ENCODE assay signal across 2 cellular contexts in the genomic region with DNA sequence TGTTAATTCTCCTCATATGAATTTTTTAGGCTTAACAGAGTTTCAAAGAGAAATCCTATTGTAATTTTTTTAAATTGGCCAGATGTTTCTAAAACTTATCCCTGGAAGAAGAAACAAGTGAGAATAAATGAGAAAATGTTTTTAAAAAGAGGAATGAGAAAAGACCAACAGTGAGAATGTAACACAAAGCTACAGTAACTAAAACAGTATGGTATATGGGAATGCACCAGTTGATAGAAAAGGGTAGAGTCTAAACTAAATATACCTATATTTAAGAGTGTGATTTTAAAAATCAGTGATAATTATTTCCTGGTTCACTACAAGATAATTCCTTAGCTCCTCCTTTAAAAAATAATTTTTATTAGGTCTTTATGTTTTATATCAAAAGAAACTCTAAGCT.
A peak's percentile ranks its signal among the peaks of the same experiment; 100 is the strongest.
TF ChIP-seq lines count a peak whose summit lies in the region.

No MANE protein-coding gene starts in this region.

TF ChIP-seq in SK-N-SH treated with all-trans-retinoic acid at 6 μM for 48 hours, 23 proteins besides CTCF, POLR2A, EP300 and RAD21 (continued from another document):
- TF ChIP-seq, protein P1, sequence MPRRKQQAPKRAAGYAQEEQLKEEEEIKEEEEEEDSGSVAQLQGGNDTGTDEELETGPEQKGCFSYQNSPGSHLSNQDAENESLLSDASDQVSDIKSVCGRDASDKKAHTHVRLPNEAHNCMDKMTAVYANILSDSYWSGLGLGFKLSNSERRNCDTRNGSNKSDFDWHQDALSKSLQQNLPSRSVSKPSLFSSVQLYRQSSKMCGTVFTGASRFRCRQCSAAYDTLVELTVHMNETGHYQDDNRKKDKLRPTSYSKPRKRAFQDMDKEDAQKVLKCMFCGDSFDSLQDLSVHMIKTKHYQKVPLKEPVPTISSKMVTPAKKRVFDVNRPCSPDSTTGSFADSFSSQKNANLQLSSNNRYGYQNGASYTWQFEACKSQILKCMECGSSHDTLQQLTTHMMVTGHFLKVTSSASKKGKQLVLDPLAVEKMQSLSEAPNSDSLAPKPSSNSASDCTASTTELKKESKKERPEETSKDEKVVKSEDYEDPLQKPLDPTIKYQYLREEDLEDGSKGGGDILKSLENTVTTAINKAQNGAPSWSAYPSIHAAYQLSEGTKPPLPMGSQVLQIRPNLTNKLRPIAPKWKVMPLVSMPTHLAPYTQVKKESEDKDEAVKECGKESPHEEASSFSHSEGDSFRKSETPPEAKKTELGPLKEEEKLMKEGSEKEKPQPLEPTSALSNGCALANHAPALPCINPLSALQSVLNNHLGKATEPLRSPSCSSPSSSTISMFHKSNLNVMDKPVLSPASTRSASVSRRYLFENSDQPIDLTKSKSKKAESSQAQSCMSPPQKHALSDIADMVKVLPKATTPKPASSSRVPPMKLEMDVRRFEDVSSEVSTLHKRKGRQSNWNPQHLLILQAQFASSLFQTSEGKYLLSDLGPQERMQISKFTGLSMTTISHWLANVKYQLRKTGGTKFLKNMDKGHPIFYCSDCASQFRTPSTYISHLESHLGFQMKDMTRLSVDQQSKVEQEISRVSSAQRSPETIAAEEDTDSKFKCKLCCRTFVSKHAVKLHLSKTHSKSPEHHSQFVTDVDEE (CRISPR knock-in tag; IDR thresholded peaks at IDR 0.05): no peak
- TF ChIP-seq, protein P2, sequence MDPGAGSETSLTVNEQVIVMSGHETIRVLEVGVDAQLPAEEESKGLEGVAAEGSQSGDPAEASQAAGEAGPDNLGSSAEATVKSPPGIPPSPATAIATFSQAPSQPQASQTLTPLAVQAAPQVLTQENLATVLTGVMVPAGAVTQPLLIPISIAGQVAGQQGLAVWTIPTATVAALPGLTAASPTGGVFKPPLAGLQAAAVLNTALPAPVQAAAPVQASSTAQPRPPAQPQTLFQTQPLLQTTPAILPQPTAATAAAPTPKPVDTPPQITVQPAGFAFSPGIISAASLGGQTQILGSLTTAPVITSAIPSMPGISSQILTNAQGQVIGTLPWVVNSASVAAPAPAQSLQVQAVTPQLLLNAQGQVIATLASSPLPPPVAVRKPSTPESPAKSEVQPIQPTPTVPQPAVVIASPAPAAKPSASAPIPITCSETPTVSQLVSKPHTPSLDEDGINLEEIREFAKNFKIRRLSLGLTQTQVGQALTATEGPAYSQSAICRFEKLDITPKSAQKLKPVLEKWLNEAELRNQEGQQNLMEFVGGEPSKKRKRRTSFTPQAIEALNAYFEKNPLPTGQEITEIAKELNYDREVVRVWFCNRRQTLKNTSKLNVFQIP (CRISPR knock-in tag; IDR thresholded peaks at IDR 0.05; ENCODE audit: borderline replicate concordance, low read depth): no peak
- TF ChIP-seq RARB (CRISPR knock-in tag; IDR thresholded peaks at IDR 0.05): no peak
- no peak for TF ChIP-seq CSDC2 (CRISPR knock-in tag; IDR thresholded peaks at IDR 0.05)
- TF ChIP-seq GLIS3 (CRISPR knock-in tag; IDR thresholded peaks at IDR 0.05): no peak
- no peak for TF ChIP-seq TOX (CRISPR knock-in tag; IDR thresholded peaks at IDR 0.05; ENCODE audit: borderline replicate concordance)
- TF ChIP-seq ZNF8 (CRISPR knock-in tag; IDR thresholded peaks at IDR 0.05): no peak
TF ChIP-seq in SK-N-SH treated with all-trans-retinoic acid at 6 μM for 48 hours: peak in this region for 0.

TF ChIP-seq in HEK293, 187 proteins besides CTCF, POLR2A, EP300 and RAD21 (continued from another document):
- TF ChIP-seq, protein P3, sequence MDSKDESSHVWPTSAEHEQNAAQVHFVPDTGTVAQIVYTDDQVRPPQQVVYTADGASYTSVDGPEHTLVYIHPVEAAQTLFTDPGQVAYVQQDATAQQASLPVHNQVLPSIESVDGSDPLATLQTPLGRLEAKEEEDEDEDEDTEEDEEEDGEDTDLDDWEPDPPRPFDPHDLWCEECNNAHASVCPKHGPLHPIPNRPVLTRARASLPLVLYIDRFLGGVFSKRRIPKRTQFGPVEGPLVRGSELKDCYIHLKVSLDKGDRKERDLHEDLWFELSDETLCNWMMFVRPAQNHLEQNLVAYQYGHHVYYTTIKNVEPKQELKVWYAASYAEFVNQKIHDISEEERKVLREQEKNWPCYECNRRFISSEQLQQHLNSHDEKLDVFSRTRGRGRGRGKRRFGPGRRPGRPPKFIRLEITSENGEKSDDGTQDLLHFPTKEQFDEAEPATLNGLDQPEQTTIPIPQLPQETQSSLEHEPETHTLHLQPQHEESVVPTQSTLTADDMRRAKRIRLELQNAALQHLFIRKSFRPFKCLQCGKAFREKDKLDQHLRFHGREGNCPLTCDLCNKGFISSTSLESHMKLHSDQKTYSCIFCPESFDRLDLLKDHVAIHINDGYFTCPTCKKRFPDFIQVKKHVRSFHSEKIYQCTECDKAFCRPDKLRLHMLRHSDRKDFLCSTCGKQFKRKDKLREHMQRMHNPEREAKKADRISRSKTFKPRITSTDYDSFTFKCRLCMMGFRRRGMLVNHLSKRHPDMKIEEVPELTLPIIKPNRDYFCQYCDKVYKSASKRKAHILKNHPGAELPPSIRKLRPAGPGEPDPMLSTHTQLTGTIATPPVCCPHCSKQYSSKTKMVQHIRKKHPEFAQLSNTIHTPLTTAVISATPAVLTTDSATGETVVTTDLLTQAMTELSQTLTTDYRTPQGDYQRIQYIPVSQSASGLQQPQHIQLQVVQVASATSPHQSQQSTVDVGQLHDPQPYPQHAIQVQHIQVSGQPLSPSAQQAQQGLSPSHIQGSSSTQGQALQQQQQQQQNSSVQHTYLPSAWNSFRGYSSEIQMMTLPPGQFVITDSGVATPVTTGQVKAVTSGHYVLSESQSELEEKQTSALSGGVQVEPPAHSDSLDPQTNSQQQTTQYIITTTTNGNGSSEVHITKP (tag by site-specific recombination; IDR thresholded peaks at IDR 0.05): no peak
- TF ChIP-seq ZNF169 (tag by site-specific recombination; IDR thresholded peaks at IDR 0.05) (no peak), SETDB1 (IDR thresholded peaks at IDR 0.05; ENCODE audit: insufficient read length, low read length) (peak; percentile 52), SCRT2 (tag by site-specific recombination; IDR thresholded peaks at IDR 0.05) (peak; percentile 41; the same call in 1 of the 2 replicates), RBAK (tag by site-specific recombination; IDR thresholded peaks at IDR 0.05) (no peak), ZNF157 (tag by site-specific recombination; IDR thresholded peaks at IDR 0.05) (no peak), ZNF561 (tag by site-specific recombination; IDR thresholded peaks at IDR 0.05; ENCODE audit: borderline replicate concordance) (no peak), ZNF529 (tag by site-specific recombination; IDR thresholded peaks at IDR 0.05; ENCODE audit: insufficient replicate concordance) (no peak), BCL11A (tag by site-specific recombination; IDR thresholded peaks at IDR 0.05; ENCODE audit: low read depth) (no peak)
- TF ChIP-seq, protein P4, sequence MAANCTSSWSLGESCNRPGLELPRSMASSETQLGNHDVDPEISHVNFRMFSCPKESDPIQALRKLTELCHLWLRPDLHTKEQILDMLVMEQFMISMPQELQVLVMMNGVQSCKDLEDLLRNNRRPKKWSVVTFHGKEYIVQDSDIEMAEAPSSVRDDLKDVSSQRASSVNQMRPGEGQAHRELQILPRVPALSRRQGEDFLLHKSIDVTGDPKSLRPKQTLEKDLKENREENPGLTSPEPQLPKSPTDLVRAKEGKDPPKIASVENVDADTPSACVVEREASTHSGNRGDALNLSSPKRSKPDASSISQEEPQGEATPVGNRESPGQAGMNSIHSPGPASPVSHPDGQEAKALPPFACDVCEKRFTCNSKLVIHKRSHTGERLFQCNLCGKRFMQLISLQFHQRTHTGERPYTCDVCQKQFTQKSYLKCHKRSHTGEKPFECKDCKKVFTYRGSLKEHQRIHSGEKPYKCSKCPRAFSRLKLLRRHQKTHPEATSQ (tag by site-specific recombination; IDR thresholded peaks at IDR 0.05): no peak
